Comparison of ENCODE assay signal across 15 cellular contexts in the genomic region with DNA sequence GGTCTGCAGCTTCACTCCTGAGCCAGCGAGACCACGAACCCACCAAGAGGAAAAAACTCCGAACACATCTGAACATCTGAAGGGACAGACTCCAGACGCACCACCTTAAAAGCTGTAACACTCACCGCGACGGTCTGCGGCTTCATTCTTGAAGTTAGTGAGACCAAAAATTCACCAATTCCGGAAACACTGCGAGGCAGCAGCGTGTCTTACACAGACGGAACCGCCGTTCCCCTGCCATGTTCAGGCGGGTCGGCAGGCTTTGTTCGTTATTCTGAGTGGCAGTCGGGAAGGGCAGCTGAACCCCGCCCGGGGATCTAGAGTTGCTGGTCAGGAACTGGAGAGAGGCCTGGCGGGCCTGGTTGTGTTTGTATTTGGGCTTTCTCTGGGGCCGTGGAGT. TPM values are rescaled to one million over a fixed set of nuclear protein-coding genes. Genes with fewer than 3 reads are reported as not detected.
DNase-seq lines count a peak whose midpoint lies in the region; ATAC-seq, FAIRE-seq and TF ChIP-seq lines count a peak whose summit lies in the region.
"Had no signal": no experiment of that assay in that cellular context is flagged by ENCODE, and none has a peak within 500 bp of the region (broad histone marks: within the 10 kb centered on the region; RNA-seq: fewer than 3 reads in every experiment).

No MANE protein-coding gene starts in this region.

- intact Hi-C loops in left ventricle myocardium inferior (cut with micrococcal nuclease), result no loop called here

- H4K5ac ChIP-seq in H1 (ENCODE audit: insufficient read length, low read depth, low read length), result no peak overlapping the region

- H2BK20ac ChIP-seq in H1 (ENCODE audit: low read length), result 0 out of 2 replicates have a peak overlapping the region, but pooled peaks have one; percentile 72

- H3K27ac Mint-ChIP-seq in activated naive CD8-positive, alpha-beta T cell treated with anti-CD3 and anti-CD28 coated beads, Interleukin-2, amount 50 U/mL, for 24 hours, result peak overlapping the region; percentile 32
- H3K27ac Mint-ChIP-seq in activated naive CD8-positive, alpha-beta T cell treated with anti-CD3 and anti-CD28 coated beads for 36 hours, result no peak overlapping the region
- peak overlapping the region; percentile 77 for H3K27ac Mint-ChIP-seq in nephron progenitor cell

- no peaks in the 10 kb centered on the region for H3K4me1 Mint-ChIP-seq in activated naive CD8-positive, alpha-beta T cell treated with anti-CD3 and anti-CD28 coated beads, Interleukin-2, amount 50 U/mL, for 24 hours
- H3K4me1 Mint-ChIP-seq in activated naive CD8-positive, alpha-beta T cell treated with anti-CD3 and anti-CD28 coated beads for 36 hours, result no peaks in the 10 kb centered on the region
- peaks cover 12% of the 10 kb centered on the region for H3K4me1 Mint-ChIP-seq in nephron progenitor cell

- POLR2A ChIA-PET in H1 (lab: Charles Lee; ENCODE audit: partially characterized antibody), result interaction anchor here (0.9 to 2.0 kb wide), 2 partner anchors 78 to 94 kb away, joined by 3 to 6 read pairs; partner anchors contain the start of genes C12orf57 and RNU7-1

- H2AFZ ChIP-seq in H1 (ENCODE audit: low read length), result no peak overlapping the region

- H3K36me3 ChIP-seq in H1 (ENCODE audit: control insufficient read depth in 2 of 4, insufficient read depth in 4 of 4, low read length in 3 of 4) (no peaks in the 10 kb centered on the region), left ventricle myocardium inferior (no peaks in the 10 kb centered on the region)
- H3K36me3 ChIP-seq: BLaER1 had no signal

- TF ChIP-seq EP300 in H1 (IDR thresholded peaks at IDR 0.05; ENCODE audit: borderline replicate concordance in 1 of 2, low read depth in 2 of 2, low read length in 2 of 2), result no peak

- no peak overlapping the region for H2BK120ac ChIP-seq in H1 (replicated peaks; ENCODE audit: low read depth, low read length)

- H3K79me1 ChIP-seq in H1 (ENCODE audit: low read depth, low read length), result no peaks in the 10 kb centered on the region

- ATAC-seq in activated naive CD8-positive, alpha-beta T cell treated with anti-CD3 and anti-CD28 coated beads, Interleukin-2, amount 50 U/mL, for 24 hours, result no peak
- ATAC-seq in HG03108 (IDR thresholded peaks at IDR 0.05; ENCODE audit: unreplicated experiment), result no peak
- ATAC-seq in HG02870 (IDR thresholded peaks at IDR 0.05; ENCODE audit: unreplicated experiment), result no peak

- no peak for DNase-seq in activated naive CD8-positive, alpha-beta T cell treated with anti-CD3 and anti-CD28 coated beads, Interleukin-2, amount 50 U/mL, for 24 hours
- DNase-seq in activated naive CD8-positive, alpha-beta T cell treated with anti-CD3 and anti-CD28 coated beads for 36 hours, result no peak
- no peak for DNase-seq in H1 (ENCODE audit: low read depth in 1 of 2, low spot score in 2 of 2)
- no peak for DNase-seq in nephron progenitor cell
- DNase-seq in left ventricle myocardium inferior, result no peak
- DNase-seq in SHP77 treated with DMSO at 0.1 percent for 48 hours (lab: John Stamatoyannopoulos, UW), result no peak
- DNase-seq: AML-193; Caco-2; CD8-positive, alpha-beta memory T cell; H7 had no signal

- no peak overlapping the region for H3K9ac ChIP-seq in H1 (replicated peaks in 1 of 4; ENCODE audit: extremely low read depth in 1 of 4, low read depth in 3 of 4, low read length in 3 of 4)
- H3K9ac ChIP-seq: BLaER1 had no signal

- H3K4me1 ChIP-seq in H1 (replicated peaks in 1 of 4; ENCODE audit: control insufficient read depth in 3 of 4, insufficient read depth in 4 of 4, low read length in 3 of 4), result peaks cover 0 to 4% (median 1%) of the 10 kb centered on the region in 4 experiments; a peak in 2 of 7 replicates
- no peaks in the 10 kb centered on the region for H3K4me1 ChIP-seq in left ventricle myocardium inferior
- H3K4me1 ChIP-seq: BLaER1, Caco-2 had no signal

- no peaks in the 10 kb centered on the region for H3K9me3 Mint-ChIP-seq in activated naive CD8-positive, alpha-beta T cell treated with anti-CD3 and anti-CD28 coated beads, Interleukin-2, amount 50 U/mL, for 24 hours
- H3K9me3 Mint-ChIP-seq in activated naive CD8-positive, alpha-beta T cell treated with anti-CD3 and anti-CD28 coated beads for 36 hours, result no peaks in the 10 kb centered on the region
- H3K9me3 Mint-ChIP-seq in nephron progenitor cell, result peaks cover 9% of the 10 kb centered on the region
- H3K9me3 Mint-ChIP-seq: CD8-positive, alpha-beta memory T cell had no signal

- no peak overlapping the region for H3K23ac ChIP-seq in H1 (ENCODE audit: insufficient read length)

- no peaks in the 10 kb centered on the region for H3K27me3 ChIP-seq in H1 (replicated peaks in 1 of 4; ENCODE audit: control insufficient read depth in 3 of 4, extremely low read depth in 1 of 4, insufficient read depth in 3 of 4, low read length in 3 of 4)
- no peaks in the 10 kb centered on the region for H3K27me3 ChIP-seq in left ventricle myocardium inferior (ENCODE audit: low read depth)
- H3K27me3 ChIP-seq: BLaER1 had no signal

- no peak overlapping the region for H3K14ac ChIP-seq in H1 (ENCODE audit: insufficient read length)

- no peak overlapping the region for H2BK12ac ChIP-seq in H1 (ENCODE audit: low read depth, low read length)

- H3K79me2 ChIP-seq in H1 (ENCODE audit: control insufficient read depth in 1 of 2, insufficient read depth in 2 of 2, low read length in 2 of 2), result no peaks in the 10 kb centered on the region

- no peak for FAIRE-seq in H1 (lab: Jason Lieb, UNC)

- no peaks in the 10 kb centered on the region for H4K20me1 ChIP-seq in H1 (replicated peaks in 1 of 2; ENCODE audit: control insufficient read depth in 1 of 2, insufficient read depth in 2 of 2, low read length in 2 of 2)
- H4K20me1 ChIP-seq: BLaER1 had no signal

- H3K4me3 ChIP-seq in H1 (ENCODE audit: extremely low read depth in 1 of 4, insufficient read depth in 2 of 4, low read depth in 3 of 4, low read length in 4 of 4), result no peak overlapping the region
- no peak overlapping the region for H3K4me3 ChIP-seq in left ventricle myocardium inferior
- H3K4me3 ChIP-seq: BLaER1 had no signal

- H3K4ac ChIP-seq in H1 (replicated peaks; ENCODE audit: insufficient read length, low read depth, low read length), result no peak overlapping the region

- H3K36me3 Mint-ChIP-seq in activated naive CD8-positive, alpha-beta T cell treated with anti-CD3 and anti-CD28 coated beads, Interleukin-2, amount 50 U/mL, for 24 hours (ENCODE audit: low read depth), result no peaks in the 10 kb centered on the region
- H3K36me3 Mint-ChIP-seq in activated naive CD8-positive, alpha-beta T cell treated with anti-CD3 and anti-CD28 coated beads for 36 hours, result no peaks in the 10 kb centered on the region
- H3K36me3 Mint-ChIP-seq in nephron progenitor cell (ENCODE audit: low read depth), result peaks cover 13% of the 10 kb centered on the region
- H3K36me3 Mint-ChIP-seq: CD8-positive, alpha-beta memory T cell had no signal

- CTCF ChIA-PET in H1 (lab: Charles Lee; ENCODE audit: partially characterized antibody), result interaction anchor here (0.6 to 2.8 kb wide), 9 partner anchors 13 to 94 kb away, joined by 3 to 14 read pairs (median 3); partner anchors contain the start of gene LPCAT3

- no peaks in the 10 kb centered on the region for H3K27me3 Mint-ChIP-seq in activated naive CD8-positive, alpha-beta T cell treated with anti-CD3 and anti-CD28 coated beads, Interleukin-2, amount 50 U/mL, for 24 hours
- no peaks in the 10 kb centered on the region for H3K27me3 Mint-ChIP-seq in activated naive CD8-positive, alpha-beta T cell treated with anti-CD3 and anti-CD28 coated beads for 36 hours
- H3K27me3 Mint-ChIP-seq in nephron progenitor cell (ENCODE audit: low read depth, poor library complexity), result peaks cover 4% of the 10 kb centered on the region
- H3K27me3 Mint-ChIP-seq: CD8-positive, alpha-beta memory T cell had no signal

- no peak overlapping the region for H3K4me3 Mint-ChIP-seq in activated naive CD8-positive, alpha-beta T cell treated with anti-CD3 and anti-CD28 coated beads, Interleukin-2, amount 50 U/mL, for 24 hours
- H3K4me3 Mint-ChIP-seq in activated naive CD8-positive, alpha-beta T cell treated with anti-CD3 and anti-CD28 coated beads for 36 hours, result no peak overlapping the region
- no peak overlapping the region for H3K4me3 Mint-ChIP-seq in nephron progenitor cell
- H3K4me3 Mint-ChIP-seq: CD8-positive, alpha-beta memory T cell had no signal

- no peak overlapping the region for H3K4me2 ChIP-seq in H1 (ENCODE audit: insufficient read depth in 1 of 2, low read depth in 2 of 2, low read length in 2 of 2)
- H3K4me2 ChIP-seq: BLaER1 had no signal

- no peak overlapping the region for H2BK15ac ChIP-seq in H1 (ENCODE audit: low read length)

- 90% methylated on average over 22 of the region's 22 CpGs; no CpG with 5 or more reads in 1 of the 2 experiments for WGBS in H1 (ENCODE audit: extremely low coverage in 1 of 2, insufficient coverage in 1 of 2, insufficient read length in 1 of 2, insufficient replicate concordance in 2 of 2, low coverage in 1 of 2, low lambda C conversion rate in 2 of 2, missing lambda C conversion rate in 1 of 2), 2 experiments

- no peak overlapping the region for H3K18ac ChIP-seq in H1 (ENCODE audit: extremely low read depth, low read length)

- no peak for TF ChIP-seq RAD21 in H1 (IDR thresholded peaks at IDR 0.05 in 1 of 2, conservative IDR thresholded peaks at IDR 0.05 in 1 of 2; ENCODE audit: low read depth in 2 of 2, low read length in 2 of 2)

- no peak overlapping the region for H2AK5ac ChIP-seq in H1 (ENCODE audit: low read depth, low read length)

- no peak for TF ChIP-seq POLR2A in H1 (IDR thresholded peaks at IDR 0.05; ENCODE audit: control extremely low read depth in 1 of 2, low read depth in 2 of 2, low read length in 2 of 2)

- 0 out of 2 replicates have a peak overlapping the region, but pooled peaks have one; percentile 52 for H2BK5ac ChIP-seq in H1 (ENCODE audit: low read depth, low read length)

- H3K27ac ChIP-seq in H1 (ENCODE audit: low read depth, low read length) (no peak overlapping the region), left ventricle myocardium inferior (replicated peaks) (no peak overlapping the region)
- H3K27ac ChIP-seq: 22Rv1, BLaER1, HL-60 had no signal

- H4K8ac ChIP-seq in H1 (ENCODE audit: extremely low read depth, insufficient read depth, low read length), result no peak overlapping the region

- no peak overlapping the region for H4K91ac ChIP-seq in H1 (replicated peaks; ENCODE audit: insufficient read length, low read length)

- no peak for TF ChIP-seq CTCF in H1 (IDR thresholded peaks at IDR 0.05; ENCODE audit: control extremely low read depth in 1 of 3, insufficient read depth in 1 of 3, low read depth in 1 of 3, low read length in 3 of 3)
- TF ChIP-seq CTCF in nephron progenitor cell (IDR thresholded peaks at IDR 0.05), result no peak
- no peak for TF ChIP-seq CTCF in left ventricle myocardium inferior (IDR thresholded peaks at IDR 0.05; ENCODE audit: borderline replicate concordance)

- H3K9me3 ChIP-seq in H1 (ENCODE audit: insufficient read depth in 2 of 2, low read depth in 1 of 2, low read length in 1 of 2), result no peaks in the 10 kb centered on the region; a peak in 1 of 4 replicates
- H3K9me3 ChIP-seq in left ventricle myocardium inferior (replicated peaks), result no peaks in the 10 kb centered on the region
- H3K9me3 ChIP-seq: Caco-2 had no signal

- H3K23me2 ChIP-seq in H1 (ENCODE audit: low read depth, low read length), result no peaks in the 10 kb centered on the region

- H3K56ac ChIP-seq in H1 (replicated peaks; ENCODE audit: insufficient read length, low read depth, low read length), result no peak overlapping the region

RNA-seq across cellular contexts. Expression of gene LPCAT3, which starts 20.3 kb away (rescaled TPM):
- 10 to 100 TPM; 23.3 to 23.8 TPM for total RNA-seq in activated naive CD8-positive, alpha-beta T cell treated with anti-CD3 and anti-CD28 coated beads for 36 hours
- 55.2 and 55.8 TPM in 2 replicates for total RNA-seq in H1 (2021; fragmentation: NEBNext Ultra II Directional; extraction: Animal tissue kit (Norgen Biotek cat#: 25700))
- polyA plus RNA-seq in H1 (2011; rRNA removed), result 69.5 and 70.4 TPM in 2 replicates
- polyA plus RNA-seq in H1 (2011; cell fraction: cytosol; rRNA removed), result 57.4 TPM
- 43.4 TPM for polyA plus RNA-seq in H1 (2011; cell fraction: nucleus; rRNA removed)
- polyA plus RNA-seq in H1 (2012, experiment 1 of 2), result 44.4 to 58.3 TPM (median 52.3 TPM) in 4 replicates
- 64.6 TPM for polyA plus RNA-seq in H1 (2012, experiment 2 of 2)
- polyA plus RNA-seq in H1 (2013, experiment 1 of 2), result 62.9 TPM
- 71.6 TPM for polyA plus RNA-seq in H1 (2013, experiment 2 of 2)
- polyA minus RNA-seq in H1 (2011; rRNA and poly(A)+ RNA removed), result 71.5 and 74.5 TPM in 2 replicates
- 30.5 TPM for polyA minus RNA-seq in H1 (2011; cell fraction: cytosol; rRNA and poly(A)+ RNA removed)
- 53.1 TPM for polyA minus RNA-seq in H1 (2011; cell fraction: nucleus; rRNA and poly(A)+ RNA removed)
- total RNA-seq in left ventricle myocardium inferior, result 35.1 TPM

RNA-seq across cellular contexts. Expression of gene C1S, which starts 21.9 kb away (rescaled TPM):
- under 1 TPM; 0.47 to 0.66 TPM for total RNA-seq in activated naive CD8-positive, alpha-beta T cell treated with anti-CD3 and anti-CD28 coated beads for 36 hours
- total RNA-seq in H1 (2021; fragmentation: NEBNext Ultra II Directional; extraction: Animal tissue kit (Norgen Biotek cat#: 25700)), result 5.0 and 7.3 TPM in 2 replicates
- polyA plus RNA-seq in H1 (2011; rRNA removed), result 3.5 and 4.4 TPM in 2 replicates
- 5.3 TPM for polyA plus RNA-seq in H1 (2011; cell fraction: cytosol; rRNA removed)
- 8.3 TPM for polyA plus RNA-seq in H1 (2011; cell fraction: nucleus; rRNA removed)
- 6.8 to 8.0 TPM (median 7.2 TPM) in 4 replicates for polyA plus RNA-seq in H1 (2012, experiment 1 of 2)
- 1.6 TPM for polyA plus RNA-seq in H1 (2012, experiment 2 of 2)
- polyA plus RNA-seq in H1 (2013, experiment 1 of 2), result 7.8 TPM
- polyA plus RNA-seq in H1 (2013, experiment 2 of 2), result 8.1 TPM
- 5.7 and 6.4 TPM in 2 replicates for polyA minus RNA-seq in H1 (2011; rRNA and poly(A)+ RNA removed)
- polyA minus RNA-seq in H1 (2011; cell fraction: cytosol; rRNA and poly(A)+ RNA removed), result 1.1 TPM
- polyA minus RNA-seq in H1 (2011; cell fraction: nucleus; rRNA and poly(A)+ RNA removed), result 7.2 TPM
- 108 TPM for total RNA-seq in left ventricle myocardium inferior
- polyA plus RNA-seq: CD8-positive, alpha-beta memory T cell had no signal

RNA-seq across cellular contexts. Expression of gene C1R, which starts 53.7 kb away (rescaled TPM):
- 1 to 10 TPM; 1.6 to 2.5 TPM for total RNA-seq in activated naive CD8-positive, alpha-beta T cell treated with anti-CD3 and anti-CD28 coated beads for 36 hours
- 6.9 and 7.7 TPM in 2 replicates for total RNA-seq in H1 (2021; fragmentation: NEBNext Ultra II Directional; extraction: Animal tissue kit (Norgen Biotek cat#: 25700))
- polyA plus RNA-seq in H1 (2011; rRNA removed), result 16.3 and 19.3 TPM in 2 replicates
- polyA plus RNA-seq in H1 (2011; cell fraction: cytosol; rRNA removed), result 18.6 TPM
- polyA plus RNA-seq in H1 (2011; cell fraction: nucleus; rRNA removed), result 26.5 TPM
- 7.2 to 11.4 TPM (median 9.5 TPM) in 4 replicates for polyA plus RNA-seq in H1 (2012, experiment 1 of 2)
- 7.6 TPM for polyA plus RNA-seq in H1 (2012, experiment 2 of 2)
- polyA plus RNA-seq in H1 (2013, experiment 1 of 2), result 9.3 TPM
- 7.6 TPM for polyA plus RNA-seq in H1 (2013, experiment 2 of 2)
- 12.8 and 12.9 TPM in 2 replicates for polyA minus RNA-seq in H1 (2011; rRNA and poly(A)+ RNA removed)
- polyA minus RNA-seq in H1 (2011; cell fraction: cytosol; rRNA and poly(A)+ RNA removed), result 3.0 TPM
- 5.2 TPM for polyA minus RNA-seq in H1 (2011; cell fraction: nucleus; rRNA and poly(A)+ RNA removed)
- total RNA-seq in left ventricle myocardium inferior, result 143 TPM

Comparison
In these comparisons a context has a peak if more than half of its experiments do, and no peak if none do; other contexts are left out.
1. RNA of gene C1S, which starts 21.9 kb away (total RNA-seq): 108 TPM in left ventricle myocardium inferior (single experiment); 5.0 to 7.3 TPM in H1 and 0.47 to 0.66 TPM in activated naive CD8-positive, alpha-beta T cell treated with anti-CD3 and anti-CD28 coated beads for 36 hours; every median in the first group is over 10 times any median in the second.
2. RNA of gene C1R, which starts 53.7 kb away (total RNA-seq): 143 TPM in left ventricle myocardium inferior (single experiment); 6.9 to 7.7 TPM in H1 and 1.6 to 2.5 TPM in activated naive CD8-positive, alpha-beta T cell treated with anti-CD3 and anti-CD28 coated beads for 36 hours; every median in the first group is over 10 times any median in the second.